ENCODE assay signal across 1 cellular context in the genomic region with DNA sequence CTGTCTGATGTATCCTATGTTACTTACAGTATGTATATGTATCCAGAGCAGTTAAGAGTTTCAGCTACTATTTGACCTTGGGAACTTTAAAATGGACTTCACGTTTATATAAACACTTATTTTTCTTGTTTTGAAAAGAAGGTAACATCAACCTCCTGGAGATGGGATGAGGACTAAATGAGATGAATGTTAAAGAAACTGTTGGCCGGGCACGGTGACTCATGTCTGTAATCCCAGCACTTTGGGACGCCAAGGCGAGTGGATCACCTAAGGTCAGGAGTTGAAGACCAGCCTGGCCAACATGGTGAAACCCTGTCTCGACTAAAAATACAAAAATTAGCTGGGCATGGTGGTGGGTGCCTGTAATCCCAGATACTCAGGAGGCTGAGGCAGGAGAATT.
TF ChIP-seq lines count a peak whose summit lies in the region.

No MANE protein-coding gene starts in this region.

TF ChIP-seq in HEK293, 187 proteins besides CTCF, POLR2A, EP300 and RAD21:
- TF ChIP-seq ZNF664 (tag by site-specific recombination; IDR thresholded peaks at IDR 0.05) (peak; percentile 70), PRDM1 (tag by site-specific recombination; IDR thresholded peaks at IDR 0.05) (0 out of 2 replicates have a peak, but pooled peaks have one; percentile 27)
